In genomic region chr11:96054870-96055705, GRCh38 we compare ENCODE assay signal across 8 cellular contexts.
DNase-seq lines count a peak whose midpoint lies in the region; ATAC-seq and TF ChIP-seq lines count a peak whose summit lies in the region.

No MANE protein-coding gene starts in this region.

- intact Hi-C loops in heart right ventricle (cut with DNase I): loop anchor here in 9 of 10 donors (1.0 to 10.0 kb wide), 11 partner anchors 97 to 290 kb away; partner anchors contain the start of gene MAML2 (in 9 of the 9)
- intact Hi-C loops in sciatic nerve (cut with DNase I): loop anchor here (1.0 kb wide), 1 partner anchor 288 kb away; the partner anchor contains the start of gene MAML2

- peak; percentile 19; the same call in 1 of the 2 replicates for TF ChIP-seq CTCF in WI38 (IDR thresholded peaks at IDR 0.05; ENCODE audit: low read depth, low read length)
- TF ChIP-seq CTCF in heart right ventricle (IDR thresholded peaks at IDR 0.05): peak; percentile 48 to 83 (median 65)

- H3K36me3 ChIP-seq in heart right ventricle: no peaks in the 10 kb centered on the region

- DNase-seq in NCI-H2107 treated with DMSO at 0.1 percent for 48 hours (lab: John Stamatoyannopoulos, UW; ENCODE audit: unreplicated experiment): peak; percentile 54
- DNase-seq in NCI-H2107 (lab: John Stamatoyannopoulos, UW): no peak
- peak; percentile 59 for DNase-seq in M059J (ENCODE audit: low read depth)
- DNase-seq in heart right ventricle: no peak
- no peak for DNase-seq in sciatic nerve (ENCODE audit: low spot score)

- H3K27me3 ChIP-seq in heart right ventricle: no peaks in the 10 kb centered on the region

- H3K4me3 ChIP-seq in WI38 (ENCODE audit: low read depth, low read length): no peak overlapping the region
- H3K4me3 ChIP-seq in heart right ventricle: no peak overlapping the region

- peaks cover 0 to 52% (median 23%) of the 10 kb centered on the region in 9 donors for H3K4me1 ChIP-seq in heart right ventricle

- H3K9me3 ChIP-seq in heart right ventricle: no peaks in the 10 kb centered on the region

- 57 to 61% methylated on average over 2 of the region's 2 CpGs for WGBS in heart right ventricle, 2 donors

- ATAC-seq in heart right ventricle: peak in 5 of 8 donors; percentile 6 to 56 (median 50)
- ATAC-seq in sciatic nerve: peak; percentile 71
- ATAC-seq in GM19023 (IDR thresholded peaks at IDR 0.05; ENCODE audit: unreplicated experiment): no peak
- ATAC-seq in GM18498 (IDR thresholded peaks at IDR 0.05; ENCODE audit: unreplicated experiment): no peak

- peak overlapping the region in 2 of 10 donors; percentile 2 to 19 for H3K27ac ChIP-seq in heart right ventricle

Comparison
In these comparisons a context has a peak if more than half of its experiments do, and no peak if none do; other contexts are left out.
1. DNase-seq: peak in NCI-H2107 treated with DMSO at 0.1 percent for 48 hours (single experiment) and M059J (single experiment); none in NCI-H2107 (single experiment), heart right ventricle (0 of 2) and sciatic nerve (single experiment).
2. ATAC-seq: peak in heart right ventricle (5 of 8) and sciatic nerve (single experiment); none in GM19023 (single experiment) and GM18498 (single experiment).